ENCODE assay signal across 19 cellular contexts in the genomic region with DNA sequence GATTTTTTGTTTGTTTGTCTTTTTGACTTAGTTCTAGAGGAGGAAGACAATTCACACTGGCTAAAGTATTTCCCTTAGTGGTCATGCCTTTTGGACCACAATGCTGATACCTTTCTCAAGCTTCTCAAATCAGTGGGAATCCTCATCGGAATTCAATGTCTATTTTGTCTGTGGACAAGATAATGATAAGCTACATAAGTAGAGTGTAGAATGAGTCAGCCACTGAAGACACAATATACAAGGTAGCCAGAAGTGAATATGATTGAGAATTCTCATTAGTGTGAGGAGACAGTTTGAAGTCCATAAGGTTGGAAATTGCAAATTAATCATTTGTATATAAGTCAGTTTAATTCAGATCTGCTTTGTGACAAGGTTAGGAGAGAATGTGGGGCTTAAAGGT. TPM values are rescaled to one million over a fixed set of nuclear protein-coding genes. Genes with fewer than 3 reads are reported as not detected.
"Had no signal": no experiment of that assay in that cellular context is flagged by ENCODE, and none has a peak within 500 bp of the region (broad histone marks: within the 10 kb centered on the region; RNA-seq: fewer than 3 reads in every experiment).

No MANE protein-coding gene starts in this region.

- H3K27me3 ChIP-seq: ovary had no signal

- H3K27ac ChIP-seq: body of pancreas, epithelial cell of prostate, heart right ventricle, lower lobe of right lung, neural progenitor cell, ovary, transverse colon had no signal

- H3K4me3 ChIP-seq: body of pancreas, heart right ventricle, lower lobe of right lung, neural progenitor cell, ovary, transverse colon had no signal

- H3K9ac ChIP-seq: neural progenitor cell had no signal

- ATAC-seq: activated T-cell treated with anti-CD3 and anti-CD28 coated beads, Interleukin-2, amount 50 U/mL, for 4 hours; body of pancreas; effector memory CD8-positive, alpha-beta T cell; heart right ventricle; left cardiac atrium; lower lobe of right lung; stimulated activated naive B cell treated with anti-CD40 and anti-IgM and Interleukin-4, amounts not matched to agents 10 μg/mL and 1 μg/mL and 100 μg/mL, for 72 hours; T-helper 17 cell; WTC11 had no signal

- DNase-seq: activated CD4-positive, alpha-beta memory T cell treated with anti-CD3 and anti-CD28 coated beads, Interleukin-2, amount 10 ng/mL, durations not matched to agents 7 days and 5 days; activated CD4-positive, alpha-beta T cell treated with anti-CD3 and anti-CD28 coated beads for 4 hours; activated effector memory CD4-positive, alpha-beta T cell treated with Interleukin-2 at 50 U/mL for 16 hours; activated naive CD4-positive, alpha-beta T cell treated with anti-CD3 and anti-CD28 coated beads, Interleukin-2, amount 50 U/mL, for 16 hours; activated T-cell treated with anti-CD3 and anti-CD28 coated beads, Interleukin-2, amount 50 U/mL, for 4 hours; body of pancreas; effector memory CD8-positive, alpha-beta T cell; heart right ventricle; left cardiac atrium; lower lobe of right lung; ovary; stimulated activated CD4-positive, alpha-beta T cell treated with anti-CD3 and anti-CD28 coated beads, Interleukin-2, amount 100 ng/mL, for 48 hours; stimulated activated naive B cell treated with anti-CD40 and anti-IgM and Interleukin-4, amounts not matched to agents 10 μg/mL and 1 μg/mL and 100 μg/mL, for 72 hours; T-helper 17 cell; transverse colon had no signal

- H3K4me1 ChIP-seq: neural progenitor cell had no signal

- H3K4me2 ChIP-seq: neural progenitor cell had no signal

- H3K9me3 ChIP-seq: body of pancreas, heart right ventricle, lower lobe of right lung, ovary, transverse colon had no signal

- H3K36me3 ChIP-seq: heart right ventricle, lower lobe of right lung, neural progenitor cell, ovary, transverse colon had no signal

RNA-seq across cellular contexts. Expression of a gene that starts 4.1 kb away (rescaled TPM):
- total RNA-seq: activated CD4-positive, alpha-beta memory T cell treated with anti-CD3 and anti-CD28 coated beads, Interleukin-2, amount 10 ng/mL, durations not matched to agents 7 days and 5 days; activated T-cell treated with anti-CD3 and anti-CD28 coated beads, Interleukin-2, amount 50 U/mL, for 4 hours; body of pancreas; fibroblast of lung; heart right ventricle; left cardiac atrium; lower lobe of right lung; ovary; T-helper 17 cell; WTC11 had no signal
- polyA plus RNA-seq: fibroblast of lung, ovary had no signal
